10 cellular contexts compared by ENCODE assay signal in the genomic region with DNA sequence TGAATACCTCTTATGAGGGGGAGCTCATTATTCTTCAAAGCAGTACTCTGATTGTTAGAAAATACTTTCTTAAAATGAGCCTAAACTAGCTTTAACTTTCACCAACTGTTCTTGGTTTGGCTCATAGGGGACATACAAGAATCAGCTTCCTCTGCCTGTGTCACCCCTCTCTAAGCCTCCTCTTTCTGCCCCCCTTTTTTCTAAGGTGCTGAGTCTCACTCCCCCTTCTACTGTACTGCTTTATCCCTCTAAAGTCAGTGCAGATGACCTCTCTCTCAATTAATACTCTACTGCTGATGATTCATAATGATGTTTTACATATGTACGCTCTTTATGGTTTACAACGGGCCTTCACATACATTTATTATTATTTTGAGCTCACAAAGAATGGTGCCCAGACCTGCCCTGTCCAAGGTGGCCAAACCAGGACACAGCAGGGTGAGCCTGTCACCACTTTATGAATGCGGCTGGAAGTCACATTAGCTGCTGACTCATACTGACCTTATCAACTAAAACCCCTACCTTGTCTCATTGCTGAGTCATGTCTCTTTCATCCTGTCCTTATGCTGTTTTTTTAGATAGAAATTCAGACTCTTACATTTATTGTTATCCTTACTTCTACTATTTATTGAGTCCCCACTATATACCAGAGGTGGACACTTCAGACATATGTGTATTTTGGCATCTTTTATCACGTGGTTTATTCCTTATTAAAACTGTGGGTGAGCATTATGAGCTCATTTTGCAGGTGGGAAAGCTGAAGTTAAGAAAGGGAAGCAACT.
DNase-seq lines count a peak whose midpoint lies in the region; ATAC-seq, FAIRE-seq and TF ChIP-seq lines count a peak whose summit lies in the region.
"Had no signal": no experiment of that assay in that cellular context is flagged by ENCODE, and none has a peak within 500 bp of the region (broad histone marks: within the 10 kb centered on the region; RNA-seq: fewer than 3 reads in every experiment).

No MANE protein-coding gene starts in this region.

- FAIRE-seq in astrocyte (lab: Jason Lieb, UNC), result no peak

- H2AFZ ChIP-seq in astrocyte (ENCODE audit: low read depth, low read length), result no peak overlapping the region

- no peaks in the 10 kb centered on the region for H3K9me3 ChIP-seq in HUES6 (ENCODE audit: control insufficient read depth, insufficient read depth, low read depth, low read length)
- no peaks in the 10 kb centered on the region for H3K9me3 ChIP-seq in astrocyte (ENCODE audit: insufficient read depth, low read depth, low read length)
- H3K9me3 ChIP-seq in neutrophil, result no peaks in the 10 kb centered on the region

- H3K4me3 ChIP-seq in HUES6 (ENCODE audit: low read depth, low read length) (no peak overlapping the region), astrocyte (ENCODE audit: insufficient read depth, low read depth, low read length) (no peak overlapping the region), neutrophil (ENCODE audit: low read depth in 1 of 2, low read length in 1 of 2) (no peak overlapping the region)

- H3K4me2 ChIP-seq in astrocyte (ENCODE audit: low read length), result peak overlapping the region; percentile 58

- no peak for ATAC-seq in HG02571 (IDR thresholded peaks at IDR 0.05; ENCODE audit: unreplicated experiment)
- no peak for ATAC-seq in HG02973 (IDR thresholded peaks at IDR 0.05; ENCODE audit: unreplicated experiment)

- DNase-seq in activated naive CD4-positive, alpha-beta T cell treated with Interleukin-2 at 50 U/mL for 16 hours, result no peak
- peak; percentile 73 for DNase-seq in astrocyte (ENCODE audit: low read depth)
- DNase-seq in T-helper 9 cell, result no peak
- DNase-seq: NCI-H1436 had no signal

- H3K9ac ChIP-seq in HUES6 (ENCODE audit: low read length), result no peak overlapping the region
- H3K9ac ChIP-seq in astrocyte (ENCODE audit: low read length), result no peak overlapping the region

- H3K36me3 ChIP-seq in HUES6 (ENCODE audit: control insufficient read depth, insufficient read depth, low read length) (no peaks in the 10 kb centered on the region), astrocyte (ENCODE audit: insufficient read depth, low read length) (no peaks in the 10 kb centered on the region), neutrophil (no peaks in the 10 kb centered on the region)

- no peaks in the 10 kb centered on the region for H3K9me3 Mint-ChIP-seq in activated naive CD4-positive, alpha-beta T cell treated with anti-CD3 and anti-CD28 coated beads, Interleukin-2, amount 50 U/mL, for 24 hours
- H3K9me3 Mint-ChIP-seq in astrocyte (ENCODE audit: unreplicated experiment), result peaks cover 7% of the 10 kb centered on the region

- H3K4me1 ChIP-seq in HUES6 (ENCODE audit: control insufficient read depth, insufficient read depth, low read length), result peaks cover 43% of the 10 kb centered on the region
- peaks cover 12% of the 10 kb centered on the region for H3K4me1 ChIP-seq in astrocyte (ENCODE audit: insufficient read depth, low read length)
- H3K4me1 ChIP-seq in neutrophil (ENCODE audit: control insufficient read depth in 1 of 2, insufficient read depth in 1 of 2, low read depth in 1 of 2, low read length in 1 of 2), result peaks cover 47 to 51% of the 10 kb centered on the region in 2 experiments

- H3K27ac ChIP-seq in HUES6 (ENCODE audit: low read depth, low read length) (peak overlapping the region; percentile 15; the same call in 1 of the 2 replicates), astrocyte (ENCODE audit: low read depth, low read length) (peak overlapping the region; percentile 30), neutrophil (peak overlapping the region; percentile 86)
- H3K27ac ChIP-seq: C4-2B had no signal

- H4K20me1 ChIP-seq in astrocyte (ENCODE audit: insufficient read depth, low read length), result no peaks in the 10 kb centered on the region

- H3K4me3 Mint-ChIP-seq in activated naive CD4-positive, alpha-beta T cell treated with anti-CD3 and anti-CD28 coated beads, Interleukin-2, amount 50 U/mL, for 24 hours, result no peak overlapping the region
- peak overlapping the region; percentile 27 for H3K4me3 Mint-ChIP-seq in astrocyte (ENCODE audit: unreplicated experiment)

- no peaks in the 10 kb centered on the region for H3K36me3 Mint-ChIP-seq in activated naive CD4-positive, alpha-beta T cell treated with anti-CD3 and anti-CD28 coated beads, Interleukin-2, amount 50 U/mL, for 24 hours
- peaks cover 5% of the 10 kb centered on the region for H3K36me3 Mint-ChIP-seq in astrocyte (ENCODE audit: low read depth, unreplicated experiment)

- H3K27me3 Mint-ChIP-seq in activated naive CD4-positive, alpha-beta T cell treated with anti-CD3 and anti-CD28 coated beads, Interleukin-2, amount 50 U/mL, for 24 hours, result peaks cover 2% of the 10 kb centered on the region
- H3K27me3 Mint-ChIP-seq in astrocyte (ENCODE audit: low read depth, unreplicated experiment), result no peaks in the 10 kb centered on the region

- peak overlapping the region; percentile 13 for H3K27ac Mint-ChIP-seq in activated naive CD4-positive, alpha-beta T cell treated with anti-CD3 and anti-CD28 coated beads, Interleukin-2, amount 50 U/mL, for 24 hours
- no peak overlapping the region for H3K27ac Mint-ChIP-seq in astrocyte (ENCODE audit: unreplicated experiment)

- no peaks in the 10 kb centered on the region for H3K79me2 ChIP-seq in astrocyte (ENCODE audit: insufficient read depth, low read length)

- H3K27me3 ChIP-seq in HUES6 (ENCODE audit: control insufficient read depth, insufficient read depth, low read length) (peaks cover 7% of the 10 kb centered on the region; the same call in 1 of the 2 replicates), astrocyte (ENCODE audit: insufficient read depth, low read length) (peaks cover 1% of the 10 kb centered on the region), neutrophil (no peaks in the 10 kb centered on the region)

- peaks cover 7% of the 10 kb centered on the region for H3K4me1 Mint-ChIP-seq in activated naive CD4-positive, alpha-beta T cell treated with anti-CD3 and anti-CD28 coated beads, Interleukin-2, amount 50 U/mL, for 24 hours
- peaks cover 12% of the 10 kb centered on the region for H3K4me1 Mint-ChIP-seq in astrocyte (ENCODE audit: low read depth, unreplicated experiment)

- TF ChIP-seq CTCF in astrocyte (IDR thresholded peaks at IDR 0.05; ENCODE audit: insufficient read depth, low read depth, low read length) (no peak), neutrophil (IDR thresholded peaks at IDR 0.05) (no peak)

Comparison
In these comparisons a context has a peak if more than half of its experiments do, and no peak if none do; other contexts are left out.
1. H3K27ac ChIP-seq: peak in every context shown above with its lines; median percentile 86 in neutrophil; 30 in astrocyte; 15 in HUES6.